11 cellular contexts compared by ENCODE assay signal in genomic region chr12:26648584-26648983, GRCh38.
DNase-seq lines count a peak whose midpoint lies in the region; ATAC-seq, FAIRE-seq and TF ChIP-seq lines count a peak whose summit lies in the region.
"Had no signal": no experiment of that assay in that cellular context is flagged by ENCODE, and none has a peak within 500 bp of the region (broad histone marks: within the 10 kb centered on the region; RNA-seq: fewer than 3 reads in every experiment).

No MANE protein-coding gene starts in this region.

- WGBS in pancreas, 2 donors: 8 to 13% methylated on average over 1 of the region's 1 CpG

- H3K36me3 ChIP-seq in pancreas: no peaks in the 10 kb centered on the region

- peak; percentile 80 for DNase-seq in Caki2 (ENCODE audit: low read depth)
- peak; percentile 83 for DNase-seq in RPMI7951 (ENCODE audit: low read depth)
- peak; percentile 84 for DNase-seq in epithelial cell of proximal tubule (ENCODE audit: low read depth)
- DNase-seq in pancreas: no peak
- no peak for DNase-seq in effector CD8-positive, alpha-beta T cell (lab: John Stamatoyannopoulos, UW)
- DNase-seq: activated T-cell treated with anti-CD3 and anti-CD28 coated beads, Interleukin-2, amount 50 U/mL, for 24 hours; NCI-H187 treated with DMSO at 0.1 percent for 48 hours had no signal

- ATAC-seq in pancreas (peak in 2 of 4 donors; percentile 45 to 76), HG03565 (IDR thresholded peaks at IDR 0.05; ENCODE audit: unreplicated experiment) (no peak), GM21576 (IDR thresholded peaks at IDR 0.05; ENCODE audit: unreplicated experiment) (no peak), HG03135 (IDR thresholded peaks at IDR 0.05; ENCODE audit: unreplicated experiment) (no peak)

- H3K9me3 ChIP-seq in pancreas: no peaks in the 10 kb centered on the region

- FAIRE-seq in pancreas (lab: Jason Lieb, UNC): peak; percentile 45
- FAIRE-seq: colon had no signal

- no peaks in the 10 kb centered on the region for H3K4me1 ChIP-seq in pancreas

- intact Hi-C loops in pancreas (cut with DNase I): no loop called here

- H3K4me3 ChIP-seq in epithelial cell of proximal tubule (ENCODE audit: low read depth, low read length) (no peak overlapping the region), pancreas (no peak overlapping the region)

- H3K27me3 ChIP-seq in pancreas: no peaks in the 10 kb centered on the region

- H3K27ac ChIP-seq in pancreas: no peak overlapping the region

- TF ChIP-seq CTCF in epithelial cell of proximal tubule (conservative IDR thresholded peaks at IDR 0.05; ENCODE audit: low read depth, low read length) (no peak), pancreas (IDR thresholded peaks at IDR 0.05) (no peak)

- in situ Hi-C loops in Caki2 (cut with HindIII; ENCODE audit: low pct_unique_long_range_greater_than_20kb, low sequenced_read_pairs): no loop called here

Comparison
In these comparisons a context has a peak if more than half of its experiments do, and no peak if none do; other contexts are left out.
1. DNase-seq: peak in Caki2 (single experiment), RPMI7951 (single experiment) and epithelial cell of proximal tubule (single experiment); none in pancreas (0 of 6) and effector CD8-positive, alpha-beta T cell (single experiment).